7 cellular contexts compared by ENCODE assay signal in the genomic region with DNA sequence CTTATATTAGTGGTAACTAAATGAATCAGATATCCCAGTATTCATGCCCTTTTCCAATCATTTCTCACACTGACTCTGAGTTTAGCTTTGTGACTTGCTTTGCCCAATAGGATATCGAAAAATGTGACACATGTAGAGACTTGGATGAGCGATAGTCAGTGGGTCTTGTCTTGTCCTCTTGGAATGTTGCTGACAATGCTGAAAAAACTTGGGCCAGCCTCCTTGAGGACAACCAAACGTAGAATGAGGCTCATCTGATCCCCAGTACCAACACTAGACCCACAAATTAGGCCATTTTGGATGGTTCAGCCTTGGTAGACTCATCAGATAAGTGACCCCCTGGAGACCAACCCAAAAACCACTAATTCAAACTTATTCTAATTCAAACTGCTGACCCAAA.
"Had no signal": no experiment of that assay in that cellular context is flagged by ENCODE, and none has a peak within 500 bp of the region (broad histone marks: within the 10 kb centered on the region; RNA-seq: fewer than 3 reads in every experiment).

No MANE protein-coding gene starts in this region.

- DNase-seq: GDM1, GF-D8 had no signal

- FAIRE-seq: G401.6, GM12891, GM12892, GM18507, GM19239 had no signal
